In the genomic region with DNA sequence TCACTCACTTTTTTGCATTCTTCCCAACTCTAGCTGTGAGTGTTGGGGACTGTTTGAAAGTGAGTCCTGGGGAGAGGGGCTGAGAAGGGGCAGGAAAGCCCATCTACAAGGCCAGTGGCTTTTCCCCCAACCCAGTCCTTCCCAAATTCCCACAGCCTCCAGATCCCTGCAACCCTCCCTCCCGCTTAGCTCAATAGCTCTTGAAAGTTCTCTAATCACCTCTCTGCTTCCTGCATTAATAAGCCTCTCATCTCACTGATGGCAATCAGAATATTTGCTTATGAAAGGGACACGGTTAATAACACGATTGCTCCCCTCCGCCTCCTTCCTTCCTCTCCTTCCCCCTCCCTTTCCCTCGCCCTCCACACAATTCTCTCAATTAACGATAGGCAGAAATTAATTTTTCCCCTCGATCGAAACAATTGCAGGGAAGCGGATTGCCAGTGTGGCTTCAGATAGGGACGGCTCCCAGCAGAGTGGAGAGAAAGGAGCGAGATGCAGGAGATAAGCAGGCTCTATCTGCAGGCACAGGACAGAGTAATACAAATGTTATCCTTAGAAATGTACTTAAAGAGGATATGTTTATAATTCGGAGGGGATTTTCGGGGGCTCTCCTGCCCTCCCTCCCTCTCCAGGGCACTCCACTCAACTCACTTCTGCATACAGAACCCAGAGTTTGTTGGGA, we compare ENCODE assay signal across 17 cellular contexts. TPM values are rescaled to one million over a fixed set of nuclear protein-coding genes. Genes with fewer than 3 reads are reported as not detected.
DNase-seq lines count a peak whose midpoint lies in the region; ATAC-seq and TF ChIP-seq lines count a peak whose summit lies in the region.
"Had no signal": no experiment of that assay in that cellular context is flagged by ENCODE, and none has a peak within 500 bp of the region (broad histone marks: within the 10 kb centered on the region; RNA-seq: fewer than 3 reads in every experiment).

No MANE protein-coding gene starts in this region.

- no peak overlapping the region for H3K23ac ChIP-seq in mesendoderm (ENCODE audit: low read length)

- H3K9ac ChIP-seq in mesendoderm (ENCODE audit: low read length): peak overlapping the region; percentile 8
- H3K9ac ChIP-seq: BLaER1, KMS-11 had no signal

- H2BK120ac ChIP-seq in mesendoderm (ENCODE audit: low read depth, low read length): no peak overlapping the region

- DNase-seq in BE2C (peak; percentile 22), NCI-H1417 treated with DMSO at 0.1 percent for 48 hours (lab: John Stamatoyannopoulos, UW) (peak; percentile 22), SK-N-DZ (ENCODE audit: low spot score) (peak; percentile 24), mesendoderm (peak; percentile 77), OCI-M1 (lab: John Stamatoyannopoulos, UW) (no peak), OCI-LY7 (ENCODE audit: low spot score) (no peak)
- DNase-seq: CD4-positive, alpha-beta memory T cell; DMS153; GDM1; NCI-H1694 treated with DMSO at 0.1 percent for 48 hours; NCI-H226; PC-9 had no signal

- H3K4me2 ChIP-seq in mesendoderm (ENCODE audit: low read length) (no peak overlapping the region), OCI-LY7 (ENCODE audit: low read length) (no peak overlapping the region)
- H3K4me2 ChIP-seq: BLaER1, KMS-11, PC-9 had no signal

- H3K9me3 ChIP-seq in BE2C (no peaks in the 10 kb centered on the region), OCI-LY7 (ENCODE audit: low read length) (no peaks in the 10 kb centered on the region)
- H3K9me3 ChIP-seq: BLaER1 had no signal

- H3K79me2 ChIP-seq in mesendoderm (ENCODE audit: control insufficient read depth, insufficient read depth, low read length): no peaks in the 10 kb centered on the region
- H3K79me2 ChIP-seq in OCI-LY7 (ENCODE audit: insufficient read depth, low read depth, low read length): no peaks in the 10 kb centered on the region

- H4K8ac ChIP-seq in mesendoderm (ENCODE audit: low read depth, low read length): no peak overlapping the region

- no peak overlapping the region for H4K5ac ChIP-seq in mesendoderm (ENCODE audit: low read length)

- no peak overlapping the region for H3K4ac ChIP-seq in mesendoderm (ENCODE audit: low read depth, low read length)

- peak overlapping the region; percentile 97 for H2BK5ac ChIP-seq in mesendoderm (ENCODE audit: low read length)

- H4K20me1 ChIP-seq in OCI-LY7 (ENCODE audit: insufficient read depth, low read length): no peaks in the 10 kb centered on the region

- H3K79me1 ChIP-seq in mesendoderm (ENCODE audit: low read length): no peaks in the 10 kb centered on the region

- H2AK5ac ChIP-seq in mesendoderm (ENCODE audit: low read length): no peak overlapping the region

- no peaks in the 10 kb centered on the region for H3K36me3 ChIP-seq in BE2C
- H3K36me3 ChIP-seq in mesendoderm (ENCODE audit: control insufficient read depth, insufficient read depth, low read length): no peaks in the 10 kb centered on the region
- H3K36me3 ChIP-seq in OCI-LY7 (ENCODE audit: insufficient read depth, low read length): no peaks in the 10 kb centered on the region
- H3K36me3 ChIP-seq: BLaER1 had no signal

- no peak overlapping the region for H2AFZ ChIP-seq in OCI-LY7 (ENCODE audit: low read length)
- H2AFZ ChIP-seq: PC-9 had no signal

- POLR2A ChIA-PET in OCI-LY7 (lab: Charles Lee): no interaction called here

- peak overlapping the region; percentile 81 for H3K56ac ChIP-seq in mesendoderm (ENCODE audit: low read length)

- no peak overlapping the region for H2BK15ac ChIP-seq in mesendoderm (replicated peaks; ENCODE audit: low read depth)

- H3K9me2 ChIP-seq in OCI-LY7 (ENCODE audit: insufficient read depth, low read length): no peaks in the 10 kb centered on the region

- H3K18ac ChIP-seq in mesendoderm (ENCODE audit: low read length): no peak overlapping the region

- peak overlapping the region; percentile 52 for H3K27ac ChIP-seq in mesendoderm (ENCODE audit: low read depth, low read length)
- H3K27ac ChIP-seq in OCI-LY7 (ENCODE audit: low read depth, low read length, poor library complexity, severe bottlenecking): no peak overlapping the region
- H3K27ac ChIP-seq: BLaER1, KMS-11, PC-9 had no signal

- H3K4me1 ChIP-seq in BE2C (no peaks in the 10 kb centered on the region), mesendoderm (ENCODE audit: control insufficient read depth, low read depth, low read length) (peaks cover 24% of the 10 kb centered on the region), OCI-LY7 (ENCODE audit: insufficient read depth, low read length, poor library complexity, severe bottlenecking) (no peaks in the 10 kb centered on the region)
- H3K4me1 ChIP-seq: BLaER1 had no signal

- no peak for ATAC-seq in HG03469 (IDR thresholded peaks at IDR 0.05; ENCODE audit: unreplicated experiment)
- ATAC-seq in HG02870 (IDR thresholded peaks at IDR 0.05; ENCODE audit: unreplicated experiment): no peak
- ATAC-seq: HepG2 had no signal

- intact Hi-C loops in OCI-LY7 (cut with micrococcal nuclease; ENCODE audit: unreplicated experiment): no loop called here

- no CpG with 5 or more reads among the region's 13 CpGs for WGBS in mesendoderm (ENCODE audit: extremely low coverage, insufficient coverage, low lambda C conversion rate)

- TF ChIP-seq CTCF in BE2C (IDR thresholded peaks at IDR 0.05; ENCODE audit: low read depth, low read length): no peak
- no peak for TF ChIP-seq CTCF in OCI-LY7 (conservative IDR thresholded peaks at IDR 0.05; ENCODE audit: low read length)

- H3K27me3 ChIP-seq in BE2C (peaks cover 37% of the 10 kb centered on the region), mesendoderm (ENCODE audit: insufficient read depth, low read length, poor library complexity) (no peaks in the 10 kb centered on the region)
- H3K27me3 ChIP-seq: BLaER1 had no signal

- H3K4me3 ChIP-seq in BE2C (ENCODE audit: low read depth, low read length) (no peak overlapping the region), mesendoderm (ENCODE audit: low read length) (no peak overlapping the region), OCI-LY7 (ENCODE audit: low read depth, low read length, poor library complexity, severe bottlenecking) (no peak overlapping the region)
- H3K4me3 ChIP-seq: BLaER1, PC-9 had no signal

- no TSS peak for BruUV-seq in OCI-LY7 (replicated peaks; lab: Mats Ljungman, UMichigan)

- CTCF ChIA-PET in OCI-LY7 (lab: Charles Lee; ENCODE audit: unreplicated experiment): no interaction called here

RNA-seq across cellular contexts. Expression of a gene that starts 15.1 kb away (rescaled TPM):
- polyA plus RNA-seq in BE2C (2012; ENCODE audit: insufficient read depth, insufficient read length, low read depth): 38.3 TPM
- 37.1 and 37.3 TPM in 2 replicates for polyA plus RNA-seq in SK-N-DZ (2014; cell fraction: cytosol; rRNA removed)
- polyA plus RNA-seq in SK-N-DZ (2014; cell fraction: nucleus; rRNA removed): 30.2 and 44.4 TPM in 2 replicates
- polyA plus RNA-seq in mesendoderm (2013, experiment 1 of 2): 16.9 TPM
- 17.6 TPM for polyA plus RNA-seq in mesendoderm (2013, experiment 2 of 2)
- total RNA-seq in OCI-LY7 (2014; rRNA removed; shearing (Covaris generic)): 41.9 and 70.4 TPM in 2 replicates
- 59.0 and 67.2 TPM in 2 replicates for total RNA-seq in OCI-LY7 (2022)

Comparison
In these comparisons a context has a peak if more than half of its experiments do, and no peak if none do; other contexts are left out.
1. DNase-seq: peak in BE2C (single experiment), NCI-H1417 treated with DMSO at 0.1 percent for 48 hours (single experiment), SK-N-DZ (single experiment) and mesendoderm (single experiment); none in OCI-M1 (single experiment) and OCI-LY7 (single experiment).